In genomic region chr15:98753726-98754125, GRCh38 we compare ENCODE assay signal across 12 cellular contexts.
DNase-seq lines count a peak whose midpoint lies in the region; ATAC-seq, FAIRE-seq and TF ChIP-seq lines count a peak whose summit lies in the region.
"Had no signal": no experiment of that assay in that cellular context is flagged by ENCODE, and none has a peak within 500 bp of the region (broad histone marks: within the 10 kb centered on the region; RNA-seq: fewer than 3 reads in every experiment).

No MANE protein-coding gene starts in this region.

- no peaks in the 10 kb centered on the region for H3K36me3 Mint-ChIP-seq in effector memory CD8-positive, alpha-beta T cell (ENCODE audit: insufficient read depth)

- no peaks in the 10 kb centered on the region for H3K4me1 Mint-ChIP-seq in effector memory CD8-positive, alpha-beta T cell (ENCODE audit: low read depth in 2 of 2)

- ATAC-seq in foreskin keratinocyte (peak; percentile 20), HG03571 (IDR thresholded peaks at IDR 0.05; ENCODE audit: unreplicated experiment) (no peak)
- no peak for ATAC-seq in effector memory CD8-positive, alpha-beta T cell (replicated peaks)
- ATAC-seq: T-helper 17 cell had no signal

- peak; percentile 24 for DNase-seq in astrocyte of the spinal cord (ENCODE audit: low read depth, low spot score)
- no peak for DNase-seq in foreskin keratinocyte
- DNase-seq in skeletal muscle cell (ENCODE audit: low read depth), result no peak
- no peak for DNase-seq in nucleus accumbens (lab: John Stamatoyannopoulos, UW)
- no peak for DNase-seq in NCI-H1436 (lab: John Stamatoyannopoulos, UW)
- DNase-seq in effector memory CD8-positive, alpha-beta T cell, result no peak
- DNase-seq: central memory CD4-positive, alpha-beta T cell; NCI-H69; T-helper 17 cell had no signal

- peak overlapping the region; percentile 74 for H3K27ac ChIP-seq in foreskin keratinocyte

- H3K4me3 Mint-ChIP-seq in effector memory CD8-positive, alpha-beta T cell, result no peak overlapping the region
- H3K4me3 Mint-ChIP-seq: T-helper 17 cell had no signal

- peaks cover 0 to 7% of the 10 kb centered on the region in 2 donors for H3K27me3 Mint-ChIP-seq in effector memory CD8-positive, alpha-beta T cell

- FAIRE-seq in G401.6 (lab: Jason Lieb, UNC), result peak; percentile 60
- FAIRE-seq: GM12891 had no signal

- no peak overlapping the region for H3K27ac Mint-ChIP-seq in effector memory CD8-positive, alpha-beta T cell
- H3K27ac Mint-ChIP-seq: T-helper 17 cell had no signal

- TF ChIP-seq CTCF in astrocyte of the spinal cord (IDR thresholded peaks at IDR 0.05; ENCODE audit: low read depth, low read length) (no peak), foreskin keratinocyte (conservative IDR thresholded peaks at IDR 0.05) (no peak)

- no peaks in the 10 kb centered on the region for H3K27me3 ChIP-seq in foreskin keratinocyte

- peaks cover 3% of the 10 kb centered on the region for H3K4me1 ChIP-seq in foreskin keratinocyte

- in situ Hi-C loops in astrocyte of the spinal cord (cut with HindIII; ENCODE audit: low sequenced_read_pairs), result no loop called here

- H3K4me3 ChIP-seq in astrocyte of the spinal cord (ENCODE audit: low read depth, low read length) (peak overlapping the region; percentile 27), skeletal muscle cell (ENCODE audit: low read depth, low read length) (peak overlapping the region; percentile 37)

- no peaks in the 10 kb centered on the region for H3K9me3 Mint-ChIP-seq in effector memory CD8-positive, alpha-beta T cell
